Comparison of ENCODE assay signal across 18 cellular contexts in the genomic region with DNA sequence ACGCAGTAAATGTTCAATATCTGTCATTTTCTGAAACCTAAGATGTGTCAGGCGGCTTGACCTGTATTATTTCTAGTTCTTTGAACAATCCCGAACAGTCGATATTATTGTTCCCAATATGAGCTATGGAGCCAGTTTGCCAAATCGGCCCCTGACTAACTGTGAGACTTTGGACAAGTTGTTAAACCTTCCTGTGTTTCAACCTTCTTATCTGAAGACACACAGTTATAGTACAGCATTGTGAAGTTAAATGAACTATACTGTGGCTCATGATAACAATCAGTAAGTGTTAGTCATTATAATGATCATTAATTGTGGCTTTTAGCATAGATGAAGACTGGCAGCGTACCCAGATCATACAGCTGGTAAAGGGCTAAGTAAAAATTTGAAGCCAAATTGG. TPM values are rescaled to one million over a fixed set of nuclear protein-coding genes. Genes with fewer than 3 reads are reported as not detected.
DNase-seq lines count a peak whose midpoint lies in the region; ATAC-seq and TF ChIP-seq lines count a peak whose summit lies in the region.
"Had no signal": no experiment of that assay in that cellular context is flagged by ENCODE, and none has a peak within 500 bp of the region (broad histone marks: within the 10 kb centered on the region; RNA-seq: fewer than 3 reads in every experiment).

No MANE protein-coding gene starts in this region.

- H3K27me3 Mint-ChIP-seq in memory B cell (no peaks in the 10 kb centered on the region), type B pancreatic cell (no peaks in the 10 kb centered on the region)
- H3K27me3 Mint-ChIP-seq: naive B cell had no signal

- H3K9me3 Mint-ChIP-seq in memory B cell (peaks cover 3% of the 10 kb centered on the region), type B pancreatic cell (no peaks in the 10 kb centered on the region)
- H3K9me3 Mint-ChIP-seq: immature natural killer cell; T-helper 1 cell treated with Interleukin-12 subunit alpha and Interleukin-12 subunit beta and Interleukin-4 antibody, amounts not matched to agents 30 μg/mL and 1 μg/mL, for 36 hours had no signal

- DNase-seq in RWPE2 (ENCODE audit: low spot score): no peak
- DNase-seq in memory B cell (ENCODE audit: low spot score in 2 of 2): no peak
- no peak for DNase-seq in type B pancreatic cell (ENCODE audit: extremely low spot score, unreplicated experiment)
- DNase-seq in HuH-7 (ENCODE audit: low spot score): no peak
- DNase-seq in NCI-H82 treated with DMSO at 0.1 percent for 48 hours (lab: John Stamatoyannopoulos, UW; ENCODE audit: unreplicated experiment): no peak
- no peak for DNase-seq in HCEC 1CT
- DNase-seq: NCI-H774, testis had no signal

- peaks cover 6% of the 10 kb centered on the region for H3K4me1 Mint-ChIP-seq in memory B cell
- no peaks in the 10 kb centered on the region for H3K4me1 Mint-ChIP-seq in type B pancreatic cell (ENCODE audit: unreplicated experiment)

- H3K36me3 Mint-ChIP-seq in memory B cell (peaks cover 25% of the 10 kb centered on the region), type B pancreatic cell (peaks cover 55% of the 10 kb centered on the region)

- no peaks in the 10 kb centered on the region for H3K9me3 ChIP-seq in RWPE2 (ENCODE audit: severe bottlenecking)
- H3K9me3 ChIP-seq: colonic mucosa, right atrium auricular region, SJCRH30, testis had no signal

- H3K27me3 ChIP-seq in RWPE2 (ENCODE audit: insufficient read depth, poor library complexity, severe bottlenecking): no peaks in the 10 kb centered on the region
- H3K27me3 ChIP-seq: brain microvascular endothelial cell, colonic mucosa, right atrium auricular region, SJCRH30, testis had no signal

- peak overlapping the region; percentile 97 for H3K27ac ChIP-seq in RWPE2 (ENCODE audit: poor library complexity, severe bottlenecking)
- H3K27ac ChIP-seq: colonic mucosa, right atrium auricular region, SJCRH30, testis had no signal

- H3K4me3 ChIP-seq in RWPE2 (ENCODE audit: severe bottlenecking): no peak overlapping the region
- H3K4me3 ChIP-seq: colonic mucosa, K562, lung, right atrium auricular region, SJCRH30, testis had no signal

- H3K4me3 Mint-ChIP-seq in memory B cell: no peak overlapping the region
- H3K4me3 Mint-ChIP-seq in type B pancreatic cell: no peak overlapping the region
- H3K4me3 Mint-ChIP-seq: immature natural killer cell; naive B cell; T-helper 1 cell treated with Interleukin-12 subunit alpha and Interleukin-12 subunit beta and Interleukin-4 antibody, amounts not matched to agents 30 μg/mL and 1 μg/mL, for 36 hours had no signal

- peaks cover 5% of the 10 kb centered on the region; the same call in 1 of the 2 replicates for H3K36me3 ChIP-seq in RWPE2 (ENCODE audit: low read depth)
- H3K36me3 ChIP-seq: colonic mucosa had no signal

- ATAC-seq in GM21723 (IDR thresholded peaks at IDR 0.05; ENCODE audit: unreplicated experiment): peak; percentile 4
- no peak for ATAC-seq in RWPE2 (ENCODE audit: low read depth)
- ATAC-seq in memory B cell (ENCODE audit: low read depth): no peak

- peaks cover 56% of the 10 kb centered on the region for H3K4me1 ChIP-seq in RWPE2 (ENCODE audit: insufficient read depth, poor library complexity, severe bottlenecking)
- H3K4me1 ChIP-seq: right atrium auricular region, testis had no signal

- H3K27ac Mint-ChIP-seq in memory B cell (peak overlapping the region; percentile 39), type B pancreatic cell (peak overlapping the region; percentile 98)
- H3K27ac Mint-ChIP-seq: immature natural killer cell had no signal

- no peak for TF ChIP-seq CTCF in RWPE2 (IDR thresholded peaks at IDR 0.05; ENCODE audit: poor library complexity, severe bottlenecking)
- no peak for TF ChIP-seq CTCF in type B pancreatic cell (conservative IDR thresholded peaks at IDR 0.05)

RNA-seq across cellular contexts. Expression of gene DDX47, which starts 23.4 kb away (rescaled TPM):
- total RNA-seq in type B pancreatic cell (ENCODE audit: low replicate concordance): 73.0 and 142 TPM in 2 replicates

RNA-seq across cellular contexts. Expression of gene APOLD1, which starts 51.1 kb away (rescaled TPM):
- 2.9 and 5.6 TPM in 2 replicates for total RNA-seq in type B pancreatic cell (ENCODE audit: low replicate concordance)

RNA-seq across cellular contexts. Expression of gene GPRC5A, which starts 54.8 kb away (rescaled TPM):
- 152 and 1,119 TPM in 2 replicates for total RNA-seq in type B pancreatic cell (ENCODE audit: low replicate concordance)
